7 cellular contexts compared by ENCODE assay signal in the genomic region with DNA sequence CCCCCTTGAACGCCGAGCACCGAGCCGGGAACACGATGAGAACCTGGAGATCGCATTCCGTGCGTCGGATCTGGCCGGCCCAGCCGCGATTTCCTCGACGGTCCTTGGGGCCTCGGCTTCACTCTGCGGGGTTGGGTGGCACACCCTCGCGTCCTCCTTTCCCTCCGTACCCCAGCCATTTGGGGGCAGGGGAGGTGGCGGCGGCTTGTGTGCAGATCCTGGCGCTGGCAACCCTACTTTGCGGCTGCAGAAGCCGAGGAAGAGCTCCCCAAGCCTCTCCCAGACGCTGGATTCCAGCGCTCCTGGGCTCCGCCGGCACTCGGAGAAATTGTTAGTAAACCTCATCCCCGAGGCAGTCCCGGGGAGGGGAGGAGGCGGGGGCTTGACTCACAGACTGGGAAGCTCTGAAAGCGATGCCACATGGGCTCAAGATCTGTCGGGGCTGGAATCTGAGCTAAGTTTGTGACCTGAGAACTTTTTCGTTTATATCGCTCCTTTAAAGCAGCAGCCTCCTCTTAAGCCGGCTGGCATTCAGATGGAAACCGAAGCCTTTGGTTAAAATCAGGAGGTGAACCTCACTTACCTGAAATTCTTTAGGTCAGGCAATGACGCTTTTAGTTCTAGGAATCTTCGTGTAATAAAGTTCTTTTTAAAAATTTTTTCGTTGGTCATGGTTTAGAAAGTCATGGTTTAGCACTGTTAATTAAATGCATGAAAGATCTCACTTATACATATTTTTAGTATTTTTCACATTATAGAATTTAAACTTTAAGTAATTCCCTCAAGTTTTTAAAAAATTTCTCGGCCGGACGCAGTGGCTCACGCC. TPM values are rescaled to one million over a fixed set of nuclear protein-coding genes. Genes with fewer than 3 reads are reported as not detected.
DNase-seq lines count a peak whose midpoint lies in the region; ATAC-seq and TF ChIP-seq lines count a peak whose summit lies in the region.

No MANE protein-coding gene starts in this region.

- H3K9me3 ChIP-seq in muscle layer of colon (ENCODE audit: low read length) = no peaks in the 10 kb centered on the region

- peak; percentile 42 to 46 for ATAC-seq in activated T-cell treated with anti-CD3 and anti-CD28 coated beads, Interleukin-2, amount 50 U/mL, for 4 hours

- TF ChIP-seq CTCF in GM12865 (IDR thresholded peaks at IDR 0.05; ENCODE audit: insufficient read depth, low read depth, low read length, missing control alignments) (no peak), fibroblast of mammary gland (conservative IDR thresholded peaks at IDR 0.05; ENCODE audit: control insufficient read depth, insufficient read depth, low read depth, low read length) (no peak)

- H3K27me3 ChIP-seq in muscle layer of colon (ENCODE audit: control insufficient read depth in 1 of 2, insufficient read depth in 2 of 2, low read length in 2 of 2) = no peaks in the 10 kb centered on the region

- H3K4me1 Mint-ChIP-seq in activated T-cell treated with anti-CD3 and anti-CD28 coated beads, Interleukin-2, amount 50 U/mL, for 4 hours (ENCODE audit: low read depth) = peaks cover 14% of the 10 kb centered on the region

- H3K36me3 ChIP-seq in muscle layer of colon (ENCODE audit: insufficient read depth, low read length) = no peaks in the 10 kb centered on the region

- DNase-seq in GM12865 (ENCODE audit: low read depth) = peak; percentile 50
- peak; percentile 93 for DNase-seq in HCEC 1CT
- peak; percentile 65 for DNase-seq in NCI-H146 (lab: John Stamatoyannopoulos, UW)
- DNase-seq in activated T-cell treated with anti-CD3 and anti-CD28 coated beads, Interleukin-2, amount 50 U/mL, for 4 hours = peak; percentile 25
- DNase-seq in fibroblast of mammary gland (ENCODE audit: low read depth) = peak; percentile 94

- peak overlapping the region; percentile 82 for H3K4me3 Mint-ChIP-seq in activated T-cell treated with anti-CD3 and anti-CD28 coated beads, Interleukin-2, amount 50 U/mL, for 4 hours

- H3K9me3 Mint-ChIP-seq in activated T-cell treated with anti-CD3 and anti-CD28 coated beads, Interleukin-2, amount 50 U/mL, for 4 hours = no peaks in the 10 kb centered on the region

- H3K27me3 Mint-ChIP-seq in activated T-cell treated with anti-CD3 and anti-CD28 coated beads, Interleukin-2, amount 50 U/mL, for 4 hours (ENCODE audit: low read depth) = peaks cover 24% of the 10 kb centered on the region

- H3K9ac ChIP-seq in muscle layer of colon (ENCODE audit: low read length) = peak overlapping the region; percentile 72

- H3K4me3 ChIP-seq in GM12865 (ENCODE audit: low read depth, low read length) (peak overlapping the region; percentile 99), fibroblast of mammary gland (ENCODE audit: control insufficient read depth, low read depth, low read length) (peak overlapping the region; percentile 79), muscle layer of colon (ENCODE audit: low read depth in 1 of 2, low read length in 2 of 2) (peak overlapping the region; percentile 88 to 99)

- H3K27ac ChIP-seq in muscle layer of colon (ENCODE audit: low read depth, low read length) = peak overlapping the region; percentile 95
- peak overlapping the region; percentile 41 for H3K27ac ChIP-seq in temporal lobe (ENCODE audit: low read depth, low read length)

- H3K4me1 ChIP-seq in muscle layer of colon (ENCODE audit: insufficient read depth, low read length) = peaks cover 16% of the 10 kb centered on the region

- H3K36me3 Mint-ChIP-seq in activated T-cell treated with anti-CD3 and anti-CD28 coated beads, Interleukin-2, amount 50 U/mL, for 4 hours (ENCODE audit: insufficient read depth) = no peaks in the 10 kb centered on the region

RNA-seq across cellular contexts. Expression of a gene that starts 0.8 kb away (rescaled TPM):
- 1 to 10 TPM; 2.0 to 4.7 (median 3.4) TPM for total RNA-seq in activated T-cell treated with anti-CD3 and anti-CD28 coated beads, Interleukin-2, amount 50 U/mL, for 4 hours
- 11.8 TPM for total RNA-seq in temporal lobe

Comparison
In these comparisons a context has a peak if more than half of its experiments do, and no peak if none do; other contexts are left out.
1. Peak in every context shown above with its lines: DNase-seq, ATAC-seq, H3K4me3 ChIP-seq and H3K27ac ChIP-seq.
2. DNase-seq: peak in every context shown above with its lines; median percentile 94 in fibroblast of mammary gland; 93 in HCEC 1CT; 65 in NCI-H146; 50 in GM12865; 25 in activated T-cell treated with anti-CD3 and anti-CD28 coated beads, Interleukin-2, amount 50 U/mL, for 4 hours.